8 cellular contexts compared by ENCODE assay signal in the genomic region with DNA sequence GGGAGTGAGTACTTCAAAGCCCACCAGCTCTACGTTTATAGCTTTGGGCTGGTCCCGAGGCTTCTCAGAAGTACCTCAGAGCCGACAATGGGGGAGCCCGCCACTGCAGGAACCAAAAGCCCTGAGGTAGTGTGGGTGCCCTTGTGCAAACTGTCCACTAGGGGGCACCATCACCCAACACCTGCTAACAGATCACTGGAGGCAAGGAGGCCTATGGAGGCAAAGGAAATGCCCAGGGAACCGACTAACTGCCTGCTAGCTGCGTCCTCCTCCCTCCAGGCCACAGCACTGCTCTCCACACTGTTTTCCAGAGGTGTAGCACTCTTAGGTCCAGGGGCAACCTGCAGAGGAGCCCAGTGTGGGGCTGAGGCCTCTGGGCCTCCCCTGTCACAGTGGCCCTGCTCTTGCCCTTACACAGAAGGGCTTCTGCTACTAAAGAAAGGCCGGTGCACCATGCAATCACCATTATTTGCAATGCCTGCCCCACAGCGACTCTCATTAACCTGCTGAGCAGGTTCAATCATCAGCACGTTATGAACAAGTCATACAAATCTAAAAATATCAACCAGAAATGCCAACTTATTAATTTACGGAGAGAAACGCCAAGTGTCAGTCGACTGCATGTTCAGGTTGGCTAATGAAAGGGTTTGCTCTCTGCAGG.
DNase-seq lines count a peak whose midpoint lies in the region; ATAC-seq lines count a peak whose summit lies in the region.

No MANE protein-coding gene starts in this region.

- H3K36me3 Mint-ChIP-seq in activated CD4-positive, alpha-beta T cell treated with anti-CD3 and anti-CD28 coated beads, Interleukin-2, amount 10 ng/mL, durations not matched to agents 24 days and 14 days (ENCODE audit: low read depth) = no peaks in the 10 kb centered on the region

- H3K27ac Mint-ChIP-seq in activated CD4-positive, alpha-beta T cell treated with anti-CD3 and anti-CD28 coated beads, Interleukin-2, amount 10 ng/mL, durations not matched to agents 24 days and 14 days = peak overlapping the region; percentile 91

- H3K4me1 Mint-ChIP-seq in activated CD4-positive, alpha-beta T cell treated with anti-CD3 and anti-CD28 coated beads, Interleukin-2, amount 10 ng/mL, durations not matched to agents 24 days and 14 days = peaks cover 26% of the 10 kb centered on the region

- no peaks in the 10 kb centered on the region for H3K27me3 Mint-ChIP-seq in activated CD4-positive, alpha-beta T cell treated with anti-CD3 and anti-CD28 coated beads, Interleukin-2, amount 10 ng/mL, durations not matched to agents 24 days and 14 days

- H3K4me3 Mint-ChIP-seq in activated CD4-positive, alpha-beta T cell treated with anti-CD3 and anti-CD28 coated beads, Interleukin-2, amount 10 ng/mL, durations not matched to agents 24 days and 14 days = peak overlapping the region; percentile 49

- peak; percentile 78 for DNase-seq in CD1c-positive myeloid dendritic cell (ENCODE audit: extremely low spot score)
- peak; percentile 25 for DNase-seq in NCI-H526 treated with DMSO at 0.1 percent for 48 hours (lab: John Stamatoyannopoulos, UW)
- DNase-seq in activated CD4-positive, alpha-beta T cell treated with anti-CD3 and anti-CD28 coated beads, Interleukin-2, amount 10 ng/mL, durations not matched to agents 24 days and 14 days = peak; percentile 90
- DNase-seq in dermis microvascular lymphatic vessel endothelial cell (ENCODE audit: low read depth in 2 of 2) = peak; percentile 79 to 90
- DNase-seq in lung microvascular endothelial cell (ENCODE audit: low read depth in 2 of 2) = peak; percentile 84 to 94
- peak; percentile 32 for DNase-seq in stimulated activated CD8-positive, alpha-beta memory T cell treated with anti-CD3 and anti-CD28 coated beads, Interleukin-15, amount 100 ng/mL, for 1 hour (ENCODE audit: low read depth)

- intact Hi-C loops in activated CD4-positive, alpha-beta T cell treated with anti-CD3 and anti-CD28 coated beads, Interleukin-2, amount 10 ng/mL, durations not matched to agents 24 days and 14 days (cut with micrococcal nuclease) = loop anchor here (1.0 to 2.0 kb wide), 7 partner anchors 8 to 593 kb away; partner anchors contain the start of gene APBB2

- no peaks in the 10 kb centered on the region for H3K9me3 Mint-ChIP-seq in activated CD4-positive, alpha-beta T cell treated with anti-CD3 and anti-CD28 coated beads, Interleukin-2, amount 10 ng/mL, durations not matched to agents 24 days and 14 days

- ATAC-seq in GM19372 (IDR thresholded peaks at IDR 0.05; ENCODE audit: low read depth, unreplicated experiment) (peak; percentile 90), HG03442 (IDR thresholded peaks at IDR 0.05; ENCODE audit: unreplicated experiment) (peak; percentile 95)

Comparison
In these comparisons a context has a peak if more than half of its experiments do, and no peak if none do; other contexts are left out.
1. Peak in every context shown above with its lines: DNase-seq and ATAC-seq.
2. DNase-seq: peak in every context shown above with its lines; median percentile 90 in activated CD4-positive, alpha-beta T cell treated with anti-CD3 and anti-CD28 coated beads, Interleukin-2, amount 10 ng/mL, durations not matched to agents 24 days and 14 days; 89 in lung microvascular endothelial cell; 84 in dermis microvascular lymphatic vessel endothelial cell; 78 in CD1c-positive myeloid dendritic cell; 32 in stimulated activated CD8-positive, alpha-beta memory T cell treated with anti-CD3 and anti-CD28 coated beads, Interleukin-15, amount 100 ng/mL, for 1 hour; 25 in NCI-H526 treated with DMSO at 0.1 percent for 48 hours.